Comparison of ENCODE assay signal across 10 cellular contexts in genomic region chr1:110384581-110385321, GRCh38. TPM values are rescaled to one million over a fixed set of nuclear protein-coding genes. Genes with fewer than 3 reads are reported as not detected.
DNase-seq lines count a peak whose midpoint lies in the region; ATAC-seq, FAIRE-seq and TF ChIP-seq lines count a peak whose summit lies in the region.
"Had no signal": no experiment of that assay in that cellular context is flagged by ENCODE, and none has a peak within 500 bp of the region (broad histone marks: within the 10 kb centered on the region; RNA-seq: fewer than 3 reads in every experiment).

No MANE protein-coding gene starts in this region.

- no peaks in the 10 kb centered on the region for H3K27me3 ChIP-seq in mesenchymal stem cell (ENCODE audit: control insufficient read depth in 1 of 2, insufficient read depth in 1 of 2, low read length in 2 of 2)
- H3K27me3 ChIP-seq: gastrocnemius medialis had no signal

- H3K4me3 ChIP-seq in mesenchymal stem cell (ENCODE audit: insufficient read depth in 1 of 2, low read depth in 1 of 2, low read length in 2 of 2): no peak overlapping the region
- H3K4me3 ChIP-seq: gastrocnemius medialis, psoas muscle had no signal

- H3K4me1 ChIP-seq in mesenchymal stem cell (ENCODE audit: control insufficient read depth, insufficient read depth, low read depth, low read length): peaks cover 1% of the 10 kb centered on the region
- H3K4me1 ChIP-seq: gastrocnemius medialis, psoas muscle had no signal

- ATAC-seq in GM18502 (IDR thresholded peaks at IDR 0.05; ENCODE audit: poor library complexity, unreplicated experiment) (peak; percentile 62), GM21619 (IDR thresholded peaks at IDR 0.05; ENCODE audit: unreplicated experiment) (peak; percentile 53)
- ATAC-seq: gastrocnemius medialis, psoas muscle had no signal

- H3K23ac ChIP-seq in mesenchymal stem cell (ENCODE audit: low read length in 2 of 2): no peak overlapping the region

- peaks cover 55% of the 10 kb centered on the region for H3K36me3 ChIP-seq in KOPT-K1 (ENCODE audit: insufficient read depth, low read length)
- H3K36me3 ChIP-seq in mesenchymal stem cell (ENCODE audit: control insufficient read depth in 1 of 2, insufficient read depth in 2 of 2, low read depth in 1 of 2, low read length in 2 of 2): peaks cover 9 to 42% of the 10 kb centered on the region in 2 experiments

- peaks cover 17% of the 10 kb centered on the region for H3K79me1 ChIP-seq in mesenchymal stem cell (replicated peaks; ENCODE audit: low read length, poor library complexity, severe bottlenecking)

- WGBS in mesenchymal stem cell: 97% methylated on average over 16 of the region's 19 CpGs

- H3K9ac ChIP-seq in mesenchymal stem cell (ENCODE audit: low read length): peak overlapping the region; percentile 84

- H2AFZ ChIP-seq in mesenchymal stem cell (ENCODE audit: low read depth, low read length): no peak overlapping the region

- TF ChIP-seq POLR2A in H54 (IDR thresholded peaks at IDR 0.05; ENCODE audit: low read depth, low read length): no peak

- H3K9me3 ChIP-seq in KOPT-K1 (ENCODE audit: insufficient read depth, low read length, poor library complexity, severe bottlenecking) (no peaks in the 10 kb centered on the region), mesenchymal stem cell (ENCODE audit: control insufficient read depth, low read length) (no peaks in the 10 kb centered on the region)
- H3K9me3 ChIP-seq: gastrocnemius medialis, psoas muscle had no signal

- no peak overlapping the region for H3K18ac ChIP-seq in mesenchymal stem cell (ENCODE audit: low read depth in 1 of 2, low read length in 2 of 2)

- H2BK15ac ChIP-seq in mesenchymal stem cell (ENCODE audit: low read depth, poor library complexity, severe bottlenecking): no peak overlapping the region

- H3K4me2 ChIP-seq in mesenchymal stem cell (ENCODE audit: low read length, poor library complexity, severe bottlenecking): no peak overlapping the region

- no peak overlapping the region for H4K91ac ChIP-seq in mesenchymal stem cell (ENCODE audit: low read length)

- H3K4ac ChIP-seq in mesenchymal stem cell (ENCODE audit: low read depth in 1 of 2, low read length in 2 of 2): no peak overlapping the region

- H2BK120ac ChIP-seq in mesenchymal stem cell (ENCODE audit: low read depth, low read length): no peak overlapping the region

- no peak overlapping the region for H2AK5ac ChIP-seq in mesenchymal stem cell (ENCODE audit: low read length, severe bottlenecking)

- no peak overlapping the region for H2BK12ac ChIP-seq in mesenchymal stem cell (ENCODE audit: low read length in 2 of 2)

- H2BK5ac ChIP-seq in mesenchymal stem cell (ENCODE audit: low read depth, low read length, poor library complexity, severe bottlenecking): no peak overlapping the region

- FAIRE-seq in H54 (lab: Jason Lieb, UNC): no peak

- DNase-seq in mesenchymal stem cell (no peak), NCI-H2171 (lab: John Stamatoyannopoulos, UW) (no peak), NCI-H2029 treated with DMSO at 0.1 percent for 48 hours (lab: John Stamatoyannopoulos, UW) (no peak), H54 (ENCODE audit: insufficient read length, low spot score) (no peak)
- DNase-seq in activated effector memory CD4-positive, alpha-beta T cell treated with anti-CD3 and anti-CD28 coated beads, Interleukin-2, amount 50 U/mL, for 16 hours: no peak
- DNase-seq: gastrocnemius medialis, psoas muscle had no signal

- peak overlapping the region; percentile 55 for H3K27ac ChIP-seq in KOPT-K1 (ENCODE audit: low read depth, low read length, poor library complexity, severe bottlenecking)
- no peak overlapping the region for H3K27ac ChIP-seq in mesenchymal stem cell (ENCODE audit: low read length, poor library complexity, severe bottlenecking)
- H3K27ac ChIP-seq: psoas muscle had no signal

- H3K14ac ChIP-seq in mesenchymal stem cell (ENCODE audit: low read length in 2 of 2): no peak overlapping the region

- no peak overlapping the region for H4K8ac ChIP-seq in mesenchymal stem cell (ENCODE audit: low read length)

RNA-seq across cellular contexts. Expression of gene SLC16A4, which starts 6.1 kb away (rescaled TPM):
- 11.9 TPM for polyA plus RNA-seq in mesenchymal stem cell (2013, experiment 1 of 2)
- polyA plus RNA-seq in mesenchymal stem cell (2013, experiment 2 of 2): 12.4 TPM

RNA-seq across cellular contexts. Expression of gene LAMTOR5, which starts 22.7 kb away (rescaled TPM):
- 272 TPM for polyA plus RNA-seq in mesenchymal stem cell (2013, experiment 1 of 2)
- polyA plus RNA-seq in mesenchymal stem cell (2013, experiment 2 of 2): 279 TPM

RNA-seq across cellular contexts. Expression of gene RBM15, which starts 45.6 kb away (rescaled TPM):
- 5.2 TPM for polyA plus RNA-seq in mesenchymal stem cell (2013, experiment 1 of 2)
- 4.8 TPM for polyA plus RNA-seq in mesenchymal stem cell (2013, experiment 2 of 2)
